ENCODE assay signal across 13 cellular contexts in genomic region chr20:33407251-33407650, GRCh38. TPM values are rescaled to one million over a fixed set of nuclear protein-coding genes. Genes with fewer than 3 reads are reported as not detected.
A peak's percentile ranks its signal among the peaks of the same experiment; 100 is the strongest.
DNase-seq lines count a peak whose midpoint lies in the region; ATAC-seq and TF ChIP-seq lines count a peak whose summit lies in the region.
"Had no signal": no experiment of that assay in that cellular context is flagged by ENCODE, and none has a peak within 500 bp of the region (broad histone marks: within the 10 kb centered on the region; RNA-seq: fewer than 3 reads in every experiment).

No MANE protein-coding gene starts in this region.

- H4K20me1 ChIP-seq in GM23248 (ENCODE audit: insufficient read depth) = no peaks in the 10 kb centered on the region
- no peaks in the 10 kb centered on the region for H4K20me1 ChIP-seq in OCI-LY1 (ENCODE audit: insufficient read depth, low read length)

- H3K4me1 ChIP-seq in GM23248 (ENCODE audit: insufficient read depth) = no peaks in the 10 kb centered on the region
- peaks cover 30% of the 10 kb centered on the region for H3K4me1 ChIP-seq in OCI-LY1 (ENCODE audit: insufficient read depth, low read length, severe bottlenecking)
- H3K4me1 ChIP-seq in BE2C = peaks cover 2% of the 10 kb centered on the region; the same call in 1 of the 2 replicates

- no peak for TF ChIP-seq CTCF in OCI-LY1 (IDR thresholded peaks at IDR 0.05; ENCODE audit: low read length)
- TF ChIP-seq CTCF in BE2C (IDR thresholded peaks at IDR 0.05; ENCODE audit: low read depth, low read length) = no peak

- H3K4me3 Mint-ChIP-seq in naive B cell = peak overlapping the region in 7 of 8 donors; percentile 54 to 83 (median 75)

- in situ Hi-C loops in GM23248 (cut with MboI) = no loop called here

- no peak overlapping the region for H3K9ac ChIP-seq in GM23248
- no peak overlapping the region; the same call in 1 of the 2 replicates for H3K9ac ChIP-seq in OCI-LY1 (ENCODE audit: low read length)

- H3K27ac Mint-ChIP-seq in naive B cell = peak overlapping the region in 4 of 6 donors; percentile 4 to 90 (median 82)

- H3K36me3 ChIP-seq in GM23248 (ENCODE audit: low read depth) = no peaks in the 10 kb centered on the region
- H3K36me3 ChIP-seq in OCI-LY1 (ENCODE audit: insufficient read depth, low read length) = peaks cover 31% of the 10 kb centered on the region
- no peaks in the 10 kb centered on the region for H3K36me3 ChIP-seq in BE2C

- H3K27ac ChIP-seq in GM23248 (no peak overlapping the region), OCI-LY1 (ENCODE audit: low read depth, low read length, poor library complexity, severe bottlenecking) (peak overlapping the region; percentile 94)
- H3K27ac ChIP-seq: SK-N-MC had no signal

- DNase-seq in GM23248 = peak; percentile 29
- DNase-seq in astrocyte of the hippocampus (ENCODE audit: low read depth, low spot score) = peak; percentile 44
- DNase-seq in naive B cell = no peak
- DNase-seq in germinal center (ENCODE audit: low spot score) = no peak
- no peak for DNase-seq in NCI-H2171 treated with DMSO at 0.1 percent for 48 hours (lab: John Stamatoyannopoulos, UW)
- no peak for DNase-seq in NCI-H748 treated with DMSO at 0.1 percent for 48 hours (lab: John Stamatoyannopoulos, UW)
- DNase-seq in BE2C = no peak
- DNase-seq: activated T-cell treated with anti-CD3 and anti-CD28 coated beads, Interleukin-2, amount 50 U/mL, for 48 hours; amygdala; NCI-H1417; NCI-H524 had no signal

- peaks cover 22 to 54% (median 52%) of the 10 kb centered on the region in 3 donors for H3K4me1 Mint-ChIP-seq in naive B cell

- H3F3A ChIP-seq in GM23248 (ENCODE audit: insufficient read depth) (0 out of 2 replicates have a peak, but pooled peaks cover 4% of the 10 kb centered on the region), OCI-LY1 (ENCODE audit: insufficient read depth, low read length) (no peaks in the 10 kb centered on the region)

- H3K36me3 Mint-ChIP-seq in naive B cell = no peaks in the 10 kb centered on the region

- H3K4me3 ChIP-seq in GM23248 = no peak overlapping the region
- H3K4me3 ChIP-seq in OCI-LY1 (ENCODE audit: low read depth, low read length, poor library complexity, severe bottlenecking) = peak overlapping the region; percentile 39
- H3K4me3 ChIP-seq in BE2C (ENCODE audit: low read depth, low read length) = no peak overlapping the region
- H3K4me3 ChIP-seq: SK-N-MC had no signal

- H3K79me2 ChIP-seq in GM23248 (ENCODE audit: insufficient read depth) (0 out of 2 replicates have a peak, but pooled peaks cover 5% of the 10 kb centered on the region), OCI-LY1 (ENCODE audit: insufficient read depth, low read length) (no peaks in the 10 kb centered on the region)

- H3K9me3 Mint-ChIP-seq in naive B cell = no peaks in the 10 kb centered on the region

- ATAC-seq in naive B cell (ENCODE audit: low read depth in 2 of 2) = no peak

- H3K27me3 Mint-ChIP-seq in naive B cell = no peaks in the 10 kb centered on the region

- H3K9me3 ChIP-seq in GM23248 (ENCODE audit: low read depth) (no peaks in the 10 kb centered on the region), OCI-LY1 (ENCODE audit: low read length) (no peaks in the 10 kb centered on the region), BE2C (no peaks in the 10 kb centered on the region)

- H3K9me2 ChIP-seq in GM23248 (ENCODE audit: insufficient read depth) = no peaks in the 10 kb centered on the region
- no peaks in the 10 kb centered on the region for H3K9me2 ChIP-seq in OCI-LY1 (ENCODE audit: low read depth, low read length)

- H3K4me2 ChIP-seq in GM23248 (ENCODE audit: unreplicated experiment) (no peak overlapping the region), OCI-LY1 (ENCODE audit: low read length) (peak overlapping the region; percentile 67; the same call in 1 of the 2 replicates)

- H3K27me3 ChIP-seq in GM23248 (replicated peaks; ENCODE audit: insufficient read depth) = no peaks in the 10 kb centered on the region
- H3K27me3 ChIP-seq in OCI-LY1 (ENCODE audit: insufficient read depth, low read length) = no peaks in the 10 kb centered on the region
- H3K27me3 ChIP-seq in BE2C = no peaks in the 10 kb centered on the region

- H2AFZ ChIP-seq in GM23248 (no peak overlapping the region), OCI-LY1 (ENCODE audit: low read length) (no peak overlapping the region)

- 65 to 93% methylated on average over 1 of the region's 1 CpG for WGBS in GM23248 (ENCODE audit: low coverage in 1 of 2, low lambda C conversion rate in 2 of 2, missing lambda C conversion rate in 2 of 2), 2 experiments

RNA-seq across cellular contexts. Expression of gene CDK5RAP1, which starts 5.9 kb away (rescaled TPM):
- total RNA-seq in GM23248 (2014; rRNA removed; shearing (Covaris generic)) = 18.3 and 19.5 TPM in 2 replicates
- polyA plus RNA-seq in GM23248 (2016; fragmentation: Nextera tagmentation; extraction: Ambion mirVana) = 24.7 and 24.9 TPM in 2 replicates
- polyA plus RNA-seq in naive B cell (ENCODE audit: low read depth in 6 of 6) = 10 to 100 TPM; 22.4 to 53.5 (median 28.8) TPM
- 81.2 TPM for polyA plus RNA-seq in BE2C (2012; ENCODE audit: insufficient read depth, insufficient read length, low read depth)

RNA-seq across cellular contexts. Expression of gene SNTA1, which starts 36.3 kb away (rescaled TPM):
- total RNA-seq in GM23248 (2014; rRNA removed; shearing (Covaris generic)) = 24.2 and 24.5 TPM in 2 replicates
- polyA plus RNA-seq in GM23248 (2016; fragmentation: Nextera tagmentation; extraction: Ambion mirVana) = 10.2 and 11.2 TPM in 2 replicates
- 1 to 10 TPM; 3.1 to 6.0 (median 3.9) TPM for polyA plus RNA-seq in naive B cell (ENCODE audit: low read depth in 6 of 6)
- 4.4 TPM for polyA plus RNA-seq in BE2C (2012; ENCODE audit: insufficient read depth, insufficient read length, low read depth)

Comparison
In these comparisons a context has a peak if more than half of its experiments do, and no peak if none do; other contexts are left out.
1. DNase-seq: peak in GM23248 (single experiment) and astrocyte of the hippocampus (single experiment); none in naive B cell (single experiment), germinal center (single experiment), NCI-H2171 treated with DMSO at 0.1 percent for 48 hours (single experiment), NCI-H748 treated with DMSO at 0.1 percent for 48 hours (single experiment) and BE2C (single experiment).